1 cellular context compared by ENCODE assay signal in the genomic region with DNA sequence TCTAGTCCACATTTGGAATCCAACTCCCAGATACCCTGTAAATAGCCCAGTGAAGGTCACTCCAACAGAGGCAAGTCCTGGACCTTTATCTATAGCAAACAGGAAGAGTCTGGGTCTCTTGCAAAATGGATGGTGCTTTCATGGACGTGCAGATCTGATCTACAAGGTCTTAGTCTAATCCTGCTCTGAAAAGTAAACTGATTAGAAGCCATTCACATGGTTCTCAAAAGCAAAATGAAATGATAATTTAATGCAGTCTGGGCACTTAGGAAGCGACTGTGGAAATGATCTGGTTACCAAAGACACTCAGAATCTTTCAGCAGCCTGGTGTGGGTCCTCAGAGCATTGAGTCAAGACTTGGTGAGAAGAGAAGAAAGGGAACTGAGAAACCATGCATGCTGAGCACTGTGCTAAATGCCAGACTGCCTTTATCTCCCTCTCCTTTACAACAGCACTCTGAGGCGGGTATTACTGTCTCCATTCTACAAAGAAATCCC.
TF ChIP-seq lines count a peak whose summit lies in the region.

No MANE protein-coding gene starts in this region.

TF ChIP-seq in HepG2, 621 proteins besides CTCF, POLR2A, EP300 and RAD21 (continued from another document and continues in another):
- TF ChIP-seq, protein P1, sequence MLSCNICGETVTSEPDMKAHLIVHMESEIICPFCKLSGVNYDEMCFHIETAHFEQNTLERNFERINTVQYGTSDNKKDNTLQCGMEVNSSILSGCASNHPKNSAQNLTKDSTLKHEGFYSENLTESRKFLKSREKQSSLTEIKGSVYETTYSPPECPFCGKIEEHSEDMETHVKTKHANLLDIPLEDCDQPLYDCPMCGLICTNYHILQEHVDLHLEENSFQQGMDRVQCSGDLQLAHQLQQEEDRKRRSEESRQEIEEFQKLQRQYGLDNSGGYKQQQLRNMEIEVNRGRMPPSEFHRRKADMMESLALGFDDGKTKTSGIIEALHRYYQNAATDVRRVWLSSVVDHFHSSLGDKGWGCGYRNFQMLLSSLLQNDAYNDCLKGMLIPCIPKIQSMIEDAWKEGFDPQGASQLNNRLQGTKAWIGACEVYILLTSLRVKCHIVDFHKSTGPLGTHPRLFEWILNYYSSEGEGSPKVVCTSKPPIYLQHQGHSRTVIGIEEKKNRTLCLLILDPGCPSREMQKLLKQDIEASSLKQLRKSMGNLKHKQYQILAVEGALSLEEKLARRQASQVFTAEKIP (CRISPR knock-in tag; IDR thresholded peaks at IDR 0.05; ENCODE audit: borderline replicate concordance), result no peak
- TF ChIP-seq AGO1 (IDR thresholded peaks at IDR 0.05; ENCODE audit: low read depth, low read length, poor library complexity, severe bottlenecking) (no peak), HMGXB3 (CRISPR knock-in tag; IDR thresholded peaks at IDR 0.05; ENCODE audit: borderline replicate concordance) (no peak), FOSL1 (CRISPR knock-in tag; IDR thresholded peaks at IDR 0.05; ENCODE audit: borderline replicate concordance) (no peak), ZNF543 (CRISPR knock-in tag; IDR thresholded peaks at IDR 0.05) (no peak), ZNF780A (CRISPR knock-in tag; IDR thresholded peaks at IDR 0.05) (no peak), MLX (CRISPR knock-in tag; IDR thresholded peaks at IDR 0.05) (no peak), PLRG1 (conservative IDR thresholded peaks at IDR 0.05) (no peak), ZNF552 (CRISPR knock-in tag; IDR thresholded peaks at IDR 0.05; ENCODE audit: borderline replicate concordance) (no peak), NR2F6 (IDR thresholded peaks at IDR 0.05) (no peak; the same call in 1 of the 2 replicates), NR2F6 (CRISPR knock-in tag; IDR thresholded peaks at IDR 0.05) (0 out of 2 replicates have a peak, but pooled peaks have one; percentile 25), KDM3A (CRISPR knock-in tag; IDR thresholded peaks at IDR 0.05; ENCODE audit: low read depth) (no peak), TARDBP (CRISPR knock-in tag; IDR thresholded peaks at IDR 0.05) (peak; percentile 77; the same call in 1 of the 2 replicates), ASH2L (IDR thresholded peaks at IDR 0.05; ENCODE audit: insufficient read length, low read depth, low read length) (no peak), AHR (CRISPR knock-in tag; IDR thresholded peaks at IDR 0.05) (no peak), ZBTB37 (CRISPR knock-in tag; IDR thresholded peaks at IDR 0.05) (no peak), ZNF256 (CRISPR knock-in tag; conservative IDR thresholded peaks at IDR 0.05) (no peak), ZNF749 (CRISPR knock-in tag; IDR thresholded peaks at IDR 0.05; ENCODE audit: borderline replicate concordance) (no peak), ZNF230 (CRISPR knock-in tag; IDR thresholded peaks at IDR 0.05) (no peak), KAT7 (CRISPR knock-in tag; IDR thresholded peaks at IDR 0.05; ENCODE audit: borderline replicate concordance) (no peak), TBL1XR1 (IDR thresholded peaks at IDR 0.05; ENCODE audit: borderline replicate concordance, low read length, partially characterized antibody) (no peak), ZNF7 (CRISPR knock-in tag; IDR thresholded peaks at IDR 0.05) (no peak), GFI1 (CRISPR knock-in tag; IDR thresholded peaks at IDR 0.05; ENCODE audit: borderline replicate concordance) (0 out of 2 replicates have a peak, but pooled peaks have one; percentile 31), ZNF761 (CRISPR knock-in tag; conservative IDR thresholded peaks at IDR 0.05) (no peak), GLI4 (CRISPR knock-in tag; IDR thresholded peaks at IDR 0.05; ENCODE audit: borderline replicate concordance) (no peak), HOXA3 (CRISPR knock-in tag; IDR thresholded peaks at IDR 0.05) (peak; percentile 44; the same call in 1 of the 2 replicates), ZNF781 (CRISPR knock-in tag; IDR thresholded peaks at IDR 0.05; ENCODE audit: borderline replicate concordance, not compliant biosample characterization) (peak; percentile 41), ZNF747 (CRISPR knock-in tag; IDR thresholded peaks at IDR 0.05; ENCODE audit: borderline replicate concordance) (no peak; the same call in 1 of the 2 replicates), ZSCAN25 (CRISPR knock-in tag; IDR thresholded peaks at IDR 0.05) (no peak), ZNF674 (CRISPR knock-in tag; IDR thresholded peaks at IDR 0.05; ENCODE audit: low read depth) (no peak), ESRRA (CRISPR knock-in tag; IDR thresholded peaks at IDR 0.05; ENCODE audit: low read depth) (peak; percentile 67; the same call in 1 of the 2 replicates), SMAD1 (CRISPR knock-in tag; IDR thresholded peaks at IDR 0.05; ENCODE audit: borderline replicate concordance, low read depth) (no peak), SMAD3 (CRISPR knock-in tag; IDR thresholded peaks at IDR 0.05) (no peak), RBAK (CRISPR knock-in tag; IDR thresholded peaks at IDR 0.05) (no peak), TFDP2 (CRISPR knock-in tag; IDR thresholded peaks at IDR 0.05) (0 out of 2 replicates have a peak, but pooled peaks have one; percentile 18), ATF5 (CRISPR knock-in tag; IDR thresholded peaks at IDR 0.05; ENCODE audit: low read depth) (no peak), TCF7 (IDR thresholded peaks at IDR 0.05; ENCODE audit: low read depth) (peak; percentile 58), MAFF (IDR thresholded peaks at IDR 0.05; ENCODE audit: low read depth, low read length) (no peak), KDM5A (IDR thresholded peaks at IDR 0.05; ENCODE audit: borderline replicate concordance, low read length) (no peak), EZH2 (conservative IDR thresholded peaks at IDR 0.05; ENCODE audit: low read depth, low read length) (no peak), NCOR1 (IDR thresholded peaks at IDR 0.05; ENCODE audit: borderline replicate concordance, low read length) (no peak), MXD4 (CRISPR knock-in tag; IDR thresholded peaks at IDR 0.05) (no peak), BCL6 (CRISPR knock-in tag; IDR thresholded peaks at IDR 0.05) (peak; percentile 11; the same call in 1 of the 2 replicates), ZNF451 (CRISPR knock-in tag; IDR thresholded peaks at IDR 0.05) (no peak), JUND (CRISPR knock-in tag; IDR thresholded peaks at IDR 0.05) (no peak)
- TF ChIP-seq, protein P2, sequence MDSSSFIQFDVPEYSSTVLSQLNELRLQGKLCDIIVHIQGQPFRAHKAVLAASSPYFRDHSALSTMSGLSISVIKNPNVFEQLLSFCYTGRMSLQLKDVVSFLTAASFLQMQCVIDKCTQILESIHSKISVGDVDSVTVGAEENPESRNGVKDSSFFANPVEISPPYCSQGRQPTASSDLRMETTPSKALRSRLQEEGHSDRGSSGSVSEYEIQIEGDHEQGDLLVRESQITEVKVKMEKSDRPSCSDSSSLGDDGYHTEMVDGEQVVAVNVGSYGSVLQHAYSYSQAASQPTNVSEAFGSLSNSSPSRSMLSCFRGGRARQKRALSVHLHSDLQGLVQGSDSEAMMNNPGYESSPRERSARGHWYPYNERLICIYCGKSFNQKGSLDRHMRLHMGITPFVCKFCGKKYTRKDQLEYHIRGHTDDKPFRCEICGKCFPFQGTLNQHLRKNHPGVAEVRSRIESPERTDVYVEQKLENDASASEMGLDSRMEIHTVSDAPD (CRISPR knock-in tag; IDR thresholded peaks at IDR 0.05), result no peak
- TF ChIP-seq, protein P3, sequence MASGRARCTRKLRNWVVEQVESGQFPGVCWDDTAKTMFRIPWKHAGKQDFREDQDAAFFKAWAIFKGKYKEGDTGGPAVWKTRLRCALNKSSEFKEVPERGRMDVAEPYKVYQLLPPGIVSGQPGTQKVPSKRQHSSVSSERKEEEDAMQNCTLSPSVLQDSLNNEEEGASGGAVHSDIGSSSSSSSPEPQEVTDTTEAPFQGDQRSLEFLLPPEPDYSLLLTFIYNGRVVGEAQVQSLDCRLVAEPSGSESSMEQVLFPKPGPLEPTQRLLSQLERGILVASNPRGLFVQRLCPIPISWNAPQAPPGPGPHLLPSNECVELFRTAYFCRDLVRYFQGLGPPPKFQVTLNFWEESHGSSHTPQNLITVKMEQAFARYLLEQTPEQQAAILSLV (CRISPR knock-in tag; IDR thresholded peaks at IDR 0.05; ENCODE audit: borderline replicate concordance), result no peak
- TF ChIP-seq, protein P4, sequence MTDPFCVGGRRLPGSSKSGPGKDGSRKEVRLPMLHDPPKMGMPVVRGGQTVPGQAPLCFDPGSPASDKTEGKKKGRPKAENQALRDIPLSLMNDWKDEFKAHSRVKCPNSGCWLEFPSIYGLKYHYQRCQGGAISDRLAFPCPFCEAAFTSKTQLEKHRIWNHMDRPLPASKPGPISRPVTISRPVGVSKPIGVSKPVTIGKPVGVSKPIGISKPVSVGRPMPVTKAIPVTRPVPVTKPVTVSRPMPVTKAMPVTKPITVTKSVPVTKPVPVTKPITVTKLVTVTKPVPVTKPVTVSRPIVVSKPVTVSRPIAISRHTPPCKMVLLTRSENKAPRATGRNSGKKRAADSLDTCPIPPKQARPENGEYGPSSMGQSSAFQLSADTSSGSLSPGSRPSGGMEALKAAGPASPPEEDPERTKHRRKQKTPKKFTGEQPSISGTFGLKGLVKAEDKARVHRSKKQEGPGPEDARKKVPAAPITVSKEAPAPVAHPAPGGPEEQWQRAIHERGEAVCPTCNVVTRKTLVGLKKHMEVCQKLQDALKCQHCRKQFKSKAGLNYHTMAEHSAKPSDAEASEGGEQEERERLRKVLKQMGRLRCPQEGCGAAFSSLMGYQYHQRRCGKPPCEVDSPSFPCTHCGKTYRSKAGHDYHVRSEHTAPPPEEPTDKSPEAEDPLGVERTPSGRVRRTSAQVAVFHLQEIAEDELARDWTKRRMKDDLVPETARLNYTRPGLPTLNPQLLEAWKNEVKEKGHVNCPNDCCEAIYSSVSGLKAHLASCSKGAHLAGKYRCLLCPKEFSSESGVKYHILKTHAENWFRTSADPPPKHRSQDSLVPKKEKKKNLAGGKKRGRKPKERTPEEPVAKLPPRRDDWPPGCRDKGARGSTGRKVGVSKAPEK (CRISPR knock-in tag; IDR thresholded peaks at IDR 0.05; ENCODE audit: borderline replicate concordance), result no peak
- TF ChIP-seq, protein P5, sequence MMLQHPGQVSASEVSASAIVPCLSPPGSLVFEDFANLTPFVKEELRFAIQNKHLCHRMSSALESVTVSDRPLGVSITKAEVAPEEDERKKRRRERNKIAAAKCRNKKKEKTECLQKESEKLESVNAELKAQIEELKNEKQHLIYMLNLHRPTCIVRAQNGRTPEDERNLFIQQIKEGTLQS (CRISPR knock-in tag; IDR thresholded peaks at IDR 0.05), result no peak
